Comparison of ENCODE assay signal across 14 cellular contexts in the genomic region with DNA sequence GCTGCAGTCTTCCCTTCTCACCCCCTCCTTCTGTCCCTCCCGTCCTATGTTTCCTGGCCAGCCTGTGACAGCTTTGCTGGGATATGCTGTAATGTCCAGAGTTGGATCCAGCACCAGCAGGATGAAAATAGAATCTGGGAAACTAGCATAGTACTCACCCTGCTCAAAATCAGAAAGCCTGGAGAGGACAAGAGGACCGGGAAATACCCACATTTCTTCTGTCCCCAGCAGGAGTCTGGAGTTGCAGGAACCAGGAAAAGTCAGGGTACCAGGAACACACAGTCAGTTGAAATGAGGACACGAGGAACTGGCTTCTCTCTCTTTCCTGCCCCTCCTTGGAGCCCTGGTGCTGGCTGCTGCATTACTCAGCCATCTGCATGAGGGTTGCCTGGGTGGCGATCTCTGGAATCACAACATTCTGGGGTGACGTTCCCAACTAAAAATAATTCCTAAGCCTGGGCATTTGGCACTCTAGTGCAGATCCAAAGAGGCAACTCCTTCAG. TPM values are rescaled to one million over a fixed set of nuclear protein-coding genes. Genes with fewer than 3 reads are reported as not detected.
DNase-seq lines count a peak whose midpoint lies in the region; ATAC-seq and FAIRE-seq lines count a peak whose summit lies in the region.
"Had no signal": no experiment of that assay in that cellular context is flagged by ENCODE, and none has a peak within 500 bp of the region (broad histone marks: within the 10 kb centered on the region; RNA-seq: fewer than 3 reads in every experiment).

No MANE protein-coding gene starts in this region.

- peak; percentile 94 for ATAC-seq in left ventricle myocardium superior
- ATAC-seq in sciatic nerve: peak; percentile 36
- no peak for ATAC-seq in HG03342 (IDR thresholded peaks at IDR 0.05; ENCODE audit: unreplicated experiment)

- no peak for FAIRE-seq in HTR-8/SVneo (lab: Jason Lieb, UNC)

- DNase-seq in AG08396 (ENCODE audit: low spot score) (peak; percentile 65), astrocyte of the hippocampus (ENCODE audit: low read depth, low spot score) (peak; percentile 47), left ventricle myocardium superior (peak; percentile 62), sciatic nerve (ENCODE audit: low spot score) (no peak), HTR-8/SVneo (ENCODE audit: insufficient read length, low spot score) (no peak), NCI-H510A treated with DMSO at 0.1 percent for 48 hours (lab: John Stamatoyannopoulos, UW) (no peak)
- no peak for DNase-seq in activated CD8-positive, alpha-beta memory T cell treated with anti-CD3 and anti-CD28 coated beads for 24 hours
- DNase-seq: effector CD4-positive, alpha-beta T cell; GOT3; mammary epithelial cell; NCI-H1092 treated with DMSO at 0.1 percent for 48 hours; NCI-H69; testis had no signal

- intact Hi-C loops in left ventricle myocardium superior (cut with micrococcal nuclease) (no loop called here), sciatic nerve (cut with DNase I) (no loop called here)

RNA-seq across cellular contexts. Expression of gene NFIL3, which starts 59.6 kb away (rescaled TPM):
- total RNA-seq in left ventricle myocardium superior (19.6 TPM), sciatic nerve (57.8 TPM)

Comparison
In these comparisons a context has a peak if more than half of its experiments do, and no peak if none do; other contexts are left out.
1. DNase-seq: peak in AG08396 (single experiment), astrocyte of the hippocampus (single experiment) and left ventricle myocardium superior (single experiment); none in sciatic nerve (single experiment), HTR-8/SVneo (single experiment), activated CD8-positive, alpha-beta memory T cell treated with anti-CD3 and anti-CD28 coated beads for 24 hours (single experiment) and NCI-H510A treated with DMSO at 0.1 percent for 48 hours (single experiment).